Comparison of ENCODE assay signal across 9 cellular contexts in the genomic region with DNA sequence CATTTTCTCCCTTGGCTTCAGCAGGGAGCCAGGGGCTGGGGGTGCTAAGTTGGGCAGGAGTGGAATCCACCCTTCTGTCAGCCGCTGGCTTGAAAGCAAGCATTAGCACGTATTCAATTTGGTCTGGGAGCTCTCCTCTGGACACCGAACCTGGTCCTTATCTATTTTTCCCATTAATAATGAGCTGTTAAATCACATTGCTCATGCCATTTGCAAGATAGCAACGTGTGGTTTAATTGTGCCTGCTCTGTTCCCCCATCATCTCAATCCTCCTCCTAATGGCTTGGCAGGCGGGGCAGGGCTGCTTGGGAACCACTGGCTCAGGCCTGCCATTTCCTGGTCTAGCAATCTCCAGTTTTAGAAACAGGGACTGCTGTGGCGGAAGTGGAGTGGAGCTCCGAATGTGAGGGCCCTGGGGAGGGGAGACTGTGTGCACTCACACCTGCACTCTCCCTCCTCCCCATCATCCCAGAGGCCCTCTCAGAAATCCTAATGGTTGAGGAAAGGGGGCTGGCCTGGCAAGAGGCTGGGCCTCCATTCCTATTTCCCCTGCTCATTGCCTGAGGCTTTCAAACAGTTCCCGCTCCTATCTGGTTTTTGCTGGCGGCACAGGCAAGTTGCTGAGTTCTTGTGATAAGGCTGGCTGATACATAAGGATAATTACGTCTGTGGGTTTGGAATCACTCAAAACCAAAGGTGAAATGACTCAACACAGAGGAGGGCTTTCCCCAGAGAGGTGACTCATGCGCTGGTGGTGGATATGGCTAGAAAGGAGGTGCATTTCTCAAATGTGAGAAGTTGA.
A peak's percentile ranks its signal among the peaks of the same experiment; 100 is the strongest.
DNase-seq lines count a peak whose midpoint lies in the region; ATAC-seq and TF ChIP-seq lines count a peak whose summit lies in the region.
"Had no signal": no experiment of that assay in that cellular context is flagged by ENCODE, and none has a peak within 500 bp of the region (broad histone marks: within the 10 kb centered on the region; RNA-seq: fewer than 3 reads in every experiment).

No MANE protein-coding gene starts in this region.

- in situ Hi-C loops in brain microvascular endothelial cell (cut with HindIII; ENCODE audit: low pct_ligation_motif_present, low sequenced_read_pairs): no loop called here
- in situ Hi-C loops in HAP-1 (cut with MboI; ENCODE audit: low sequenced_read_pairs): no loop called here

- TF ChIP-seq CTCF in brain microvascular endothelial cell (IDR thresholded peaks at IDR 0.05; ENCODE audit: low read depth, low read length, missing control alignments): no peak

- H3K27me3 ChIP-seq in brain microvascular endothelial cell (replicated peaks) (no peaks in the 10 kb centered on the region), HAP-1 (ENCODE audit: low read depth) (peaks cover 4% of the 10 kb centered on the region; the same call in 1 of the 2 replicates)
- H3K27me3 ChIP-seq: gastrocnemius medialis had no signal

- ATAC-seq in HG02763 (IDR thresholded peaks at IDR 0.05; ENCODE audit: unreplicated experiment): peak; percentile 94

- H3K27ac ChIP-seq in brain microvascular endothelial cell: peak overlapping the region; percentile 37
- H3K27ac ChIP-seq: gastrocnemius medialis had no signal

- H3K4me3 ChIP-seq in brain microvascular endothelial cell (ENCODE audit: low read depth, low read length) (no peak overlapping the region), HAP-1 (no peak overlapping the region)
- H3K4me3 ChIP-seq: gastrocnemius medialis had no signal

- H3K9me3 ChIP-seq in HAP-1: no peaks in the 10 kb centered on the region
- H3K9me3 ChIP-seq: gastrocnemius medialis had no signal

- DNase-seq in activated T-cell treated with anti-CD3 and anti-CD28 coated beads for 48 hours (ENCODE audit: low read depth): peak; percentile 55
- DNase-seq in activated T-cell treated with anti-CD3 and anti-CD28 coated beads for 4 hours: no peak
- peak; percentile 58 for DNase-seq in NCI-H2196 (lab: John Stamatoyannopoulos, UW; ENCODE audit: unreplicated experiment)
- peak; percentile 97 for DNase-seq in brain microvascular endothelial cell
- DNase-seq in myocyte (ENCODE audit: low read depth): peak; percentile 75
- no peak for DNase-seq in HAP-1 (ENCODE audit: low spot score in 2 of 2)
- DNase-seq in NCI-H187 (lab: John Stamatoyannopoulos, UW): no peak
- DNase-seq: gastrocnemius medialis had no signal

- no peaks in the 10 kb centered on the region for H3K4me1 ChIP-seq in HAP-1
- H3K4me1 ChIP-seq: gastrocnemius medialis had no signal

- H3K36me3 ChIP-seq in brain microvascular endothelial cell (replicated peaks) (no peaks in the 10 kb centered on the region), HAP-1 (replicated peaks) (no peaks in the 10 kb centered on the region)
- H3K36me3 ChIP-seq: gastrocnemius medialis had no signal

Comparison
In these comparisons a context has a peak if more than half of its experiments do, and no peak if none do; other contexts are left out.
1. DNase-seq: peak in activated T-cell treated with anti-CD3 and anti-CD28 coated beads for 48 hours (single experiment), NCI-H2196 (single experiment), brain microvascular endothelial cell (single experiment) and myocyte (single experiment); none in activated T-cell treated with anti-CD3 and anti-CD28 coated beads for 4 hours (single experiment), HAP-1 (0 of 2) and NCI-H187 (0 of 2).